34 cellular contexts compared by ENCODE assay signal in the genomic region with DNA sequence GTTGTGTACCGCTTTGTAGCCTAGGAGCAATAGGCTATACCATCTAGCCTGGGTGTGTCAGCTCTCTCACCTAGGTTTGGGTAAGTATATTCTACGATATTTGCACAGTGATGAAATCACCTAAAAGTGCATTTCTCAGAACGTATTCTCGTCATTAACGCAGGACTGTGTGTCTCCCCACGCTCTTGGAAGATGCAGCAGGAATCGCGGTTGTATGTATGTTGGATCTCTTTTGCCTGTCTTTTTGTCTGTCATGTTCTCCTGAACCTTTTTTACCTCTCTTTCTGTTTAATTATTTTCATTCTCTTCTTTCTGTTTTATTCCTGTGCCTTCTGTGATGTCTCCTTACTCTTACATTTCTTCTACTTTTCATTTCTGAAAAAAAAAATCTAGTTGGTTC.
"Had no signal": no experiment of that assay in that cellular context is flagged by ENCODE, and none has a peak within 500 bp of the region (broad histone marks: within the 10 kb centered on the region; RNA-seq: fewer than 3 reads in every experiment).

No MANE protein-coding gene starts in this region.

- H3K27me3 Mint-ChIP-seq: activated CD4-positive, alpha-beta memory T cell treated with anti-CD3 and anti-CD28 coated beads for 36 hours; activated naive CD8-positive, alpha-beta T cell treated with anti-CD3 and anti-CD28 coated beads for 36 hours had no signal

- FAIRE-seq: TTC549 had no signal

- H3K27ac Mint-ChIP-seq: activated B cell treated with CpG ODN at 0.5 μM for 24 hours; activated CD4-positive, alpha-beta memory T cell treated with anti-CD3 and anti-CD28 coated beads for 36 hours; activated CD4-positive, alpha-beta T cell treated with anti-CD3 and anti-CD28 coated beads, Interleukin-2, amount 10 ng/mL, durations not matched to agents 24 days and 14 days; activated CD8-positive, alpha-beta T cell treated with anti-CD3 and anti-CD28 coated beads for 36 hours; activated naive CD4-positive, alpha-beta T cell treated with anti-CD3 and anti-CD28 coated beads for 36 hours; activated naive CD8-positive, alpha-beta T cell treated with anti-CD3 and anti-CD28 coated beads for 36 hours; activated T-cell treated with anti-CD3 and anti-CD28 coated beads, Interleukin-2, amount 50 U/mL, for 72 hours; activated T-helper 1 cell treated with anti-CD3 and anti-CD28 coated beads, Interleukin-12 subunit alpha, Interleukin-12 subunit beta, Interleukin-2, Interleukin-4 antibody, amounts not matched to agents 30 ng/mL and 10 ng/mL and 1 ng/mL, durations not matched to agents 14 hours and 24 hours and 36 hours; activated T-helper 17 cell treated with anti-CD3 and anti-CD28 coated beads, Interleukin-2, amount 50 U/mL, for 72 hours; T-helper 1 cell treated with Interleukin-12 subunit alpha and Interleukin-12 subunit beta and Interleukin-4 antibody, amounts not matched to agents 30 μg/mL and 1 μg/mL, for 36 hours; T-helper 2 cell treated with Interferon-gamma antibody and Interleukin-4, amounts not matched to agents 5 μg/mL and 100 μg/mL, for 36 hours had no signal

- ATAC-seq: activated CD8-positive, alpha-beta T cell treated with anti-CD3 and anti-CD28 coated beads for 36 hours; activated naive CD4-positive, alpha-beta T cell treated with anti-CD3 and anti-CD28 coated beads, Interleukin-2, amount 50 U/mL, for 72 hours; activated T-cell treated with anti-CD3 and anti-CD28 coated beads, Interleukin-2, amount 50 U/mL, for 4 hours; activated T-cell treated with anti-CD3 and anti-CD28 coated beads, Interleukin-2, amount 50 U/mL, for 72 hours; activated T-helper 17 cell treated with anti-CD3 and anti-CD28 coated beads, Interleukin-2, amount 50 U/mL, for 72 hours; body of pancreas had no signal

- H3K4me1 ChIP-seq: adrenal gland, body of pancreas, breast epithelium had no signal

- H3K4me3 Mint-ChIP-seq: activated B cell treated with CpG ODN at 0.5 μM for 24 hours; activated CD4-positive, alpha-beta memory T cell treated with anti-CD3 and anti-CD28 coated beads for 36 hours; activated CD4-positive, alpha-beta T cell treated with anti-CD3 and anti-CD28 coated beads, Interleukin-2, amount 10 ng/mL, durations not matched to agents 24 days and 14 days; activated CD8-positive, alpha-beta T cell treated with anti-CD3 and anti-CD28 coated beads for 36 hours; activated naive CD4-positive, alpha-beta T cell treated with anti-CD3 and anti-CD28 coated beads for 36 hours; activated naive CD8-positive, alpha-beta T cell treated with anti-CD3 and anti-CD28 coated beads for 36 hours; activated T-cell treated with anti-CD3 and anti-CD28 coated beads, Interleukin-2, amount 50 U/mL, for 4 hours; activated T-cell treated with anti-CD3 and anti-CD28 coated beads, Interleukin-2, amount 50 U/mL, for 72 hours; activated T-helper 1 cell treated with anti-CD3 and anti-CD28 coated beads, Interleukin-12 subunit alpha, Interleukin-12 subunit beta, Interleukin-2, Interleukin-4 antibody, amounts not matched to agents 30 ng/mL and 10 ng/mL and 1 ng/mL, durations not matched to agents 14 hours and 24 hours and 36 hours; activated T-helper 17 cell treated with anti-CD3 and anti-CD28 coated beads, Interleukin-2, amount 50 U/mL, for 72 hours; T-helper 1 cell treated with Interleukin-12 subunit alpha and Interleukin-12 subunit beta and Interleukin-4 antibody, amounts not matched to agents 30 μg/mL and 1 μg/mL, for 36 hours; T-helper 2 cell treated with Interferon-gamma antibody and Interleukin-4, amounts not matched to agents 5 μg/mL and 100 μg/mL, for 36 hours had no signal

- H3K27me3 ChIP-seq: adrenal gland, body of pancreas, brain microvascular endothelial cell, breast epithelium had no signal

- H3K4me1 Mint-ChIP-seq: activated B cell treated with CpG ODN at 0.5 μM for 24 hours; activated CD4-positive, alpha-beta T cell treated with anti-CD3 and anti-CD28 coated beads, Interleukin-2, amount 10 ng/mL, durations not matched to agents 24 days and 14 days; activated T-helper 17 cell treated with anti-CD3 and anti-CD28 coated beads, Interleukin-2, amount 50 U/mL, for 72 hours had no signal

- H3K27ac ChIP-seq: adrenal gland, body of pancreas, brain microvascular endothelial cell, breast epithelium, VCaP had no signal

- H3K4me3 ChIP-seq: adrenal gland, body of pancreas, breast epithelium had no signal

- DNase-seq: activated B cell treated with CpG ODN at 0.5 μM for 24 hours; activated CD4-positive, alpha-beta memory T cell treated with anti-CD3 and anti-CD28 coated beads for 36 hours; activated CD4-positive, alpha-beta T cell treated with anti-CD3 and anti-CD28 coated beads for 4 hours; activated CD4-positive, alpha-beta T cell treated with anti-CD3 and anti-CD28 coated beads, Interleukin-2, amount 10 ng/mL, durations not matched to agents 24 days and 14 days; activated CD4-positive, alpha-beta T cell treated with anti-CD3 and anti-CD28 coated beads, Interleukin-2, amount 50 U/mL, for 1 hour; activated CD4-positive, alpha-beta T cell treated with anti-CD3 and anti-CD28 coated beads, Interleukin-2, amount 50 U/mL, for 4 hours; activated CD8-positive, alpha-beta memory T cell treated with anti-CD3 and anti-CD28 coated beads, Interleukin-2, amount 50 U/mL, for 4 hours; activated CD8-positive, alpha-beta T cell treated with anti-CD3 and anti-CD28 coated beads for 36 hours; activated effector memory CD4-positive, alpha-beta T cell treated with anti-CD3 and anti-CD28 coated beads, Interleukin-2, amount 50 U/mL, for 16 hours; activated gamma-delta T cell treated with Interleukin-2 at 50 U/mL for 16 hours; activated naive CD4-positive, alpha-beta T cell; activated naive CD4-positive, alpha-beta T cell treated with anti-CD3 and anti-CD28 coated beads for 36 hours; activated naive CD4-positive, alpha-beta T cell treated with anti-CD3 and anti-CD28 coated beads, Interleukin-2, amount 50 U/mL, for 16 hours; activated naive CD8-positive, alpha-beta T cell treated with anti-CD3 and anti-CD28 coated beads for 36 hours; activated T-cell treated with anti-CD3 and anti-CD28 coated beads for 4 hours; activated T-cell treated with anti-CD3 and anti-CD28 coated beads, Interleukin-2, amount 50 U/mL, for 1 hour; activated T-cell treated with anti-CD3 and anti-CD28 coated beads, Interleukin-2, amount 50 U/mL, for 4 hours; activated T-cell treated with anti-CD3 and anti-CD28 coated beads, Interleukin-2, amount 50 U/mL, for 72 hours; amniotic stem cell; body of pancreas; brain microvascular endothelial cell; central memory CD4-positive, alpha-beta T cell; T-helper 1 cell; T-helper 2 cell; T-helper 9 cell had no signal

- H3K36me3 Mint-ChIP-seq: activated naive CD8-positive, alpha-beta T cell treated with anti-CD3 and anti-CD28 coated beads for 36 hours had no signal

- H3K36me3 ChIP-seq: adrenal gland, brain microvascular endothelial cell, breast epithelium had no signal
